1 cellular context compared by ENCODE assay signal in the genomic region with DNA sequence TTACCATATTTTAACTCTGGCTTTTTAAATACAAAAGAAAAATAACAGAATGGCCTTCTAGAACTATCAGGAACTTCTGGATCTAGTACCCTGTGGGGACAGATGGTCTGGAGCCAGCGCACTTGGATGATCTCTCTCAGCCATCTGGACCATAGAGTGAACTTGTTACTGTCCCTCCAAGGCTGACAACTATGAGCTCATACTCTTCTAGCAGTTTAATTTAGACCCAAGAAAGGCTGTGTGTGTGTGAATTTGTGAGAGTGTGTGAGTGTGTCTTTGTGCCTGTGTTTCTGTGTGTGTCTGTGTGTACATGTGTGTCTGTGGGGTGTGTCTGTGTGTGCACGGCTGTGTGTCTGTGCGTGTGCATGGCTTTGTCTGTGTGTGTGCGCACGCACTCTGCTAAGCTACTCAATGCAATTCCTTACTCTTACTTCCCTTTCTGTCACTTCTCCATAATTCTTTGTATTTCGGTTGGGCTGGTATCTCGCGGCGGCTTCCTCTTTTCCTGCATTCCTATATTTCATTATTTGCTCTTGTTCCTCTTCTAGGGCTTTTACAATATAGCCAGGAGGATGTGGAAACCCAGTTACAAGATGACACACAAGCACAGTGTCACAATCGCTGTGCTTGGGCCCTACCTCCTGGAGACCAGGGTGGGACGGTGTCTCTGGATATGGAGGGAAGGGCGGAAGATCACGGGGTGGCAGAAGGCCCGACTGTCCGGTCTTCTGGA.
TF ChIP-seq lines count a peak whose summit lies in the region.

No MANE protein-coding gene starts in this region.

TF ChIP-seq in K562, 482 proteins besides CTCF, POLR2A, EP300 and RAD21 (continued from another document and continues in another):
- TF ChIP-seq MAFF (IDR thresholded peaks at IDR 0.05; ENCODE audit: low read length) (no peak), ETV6 (IDR thresholded peaks at IDR 0.05; ENCODE audit: borderline replicate concordance in 1 of 2, low read depth in 2 of 2, low read length in 1 of 2) (0 out of 4 replicates have a peak, but pooled peaks of 1 of the 2 experiments have one; percentile 30), ETV6 (CRISPR knock-in tag; IDR thresholded peaks at IDR 0.05; ENCODE audit: borderline replicate concordance) (no peak), GATA2 (CRISPR knock-in tag; IDR thresholded peaks at IDR 0.05) (peak; percentile 57; the same call in 1 of the 2 replicates), KAT7 (CRISPR knock-in tag; IDR thresholded peaks at IDR 0.05; ENCODE audit: borderline replicate concordance) (no peak), ARID4B (CRISPR knock-in tag; IDR thresholded peaks at IDR 0.05) (no peak), MYNN (IDR thresholded peaks at IDR 0.05) (no peak), MYNN (CRISPR knock-in tag; IDR thresholded peaks at IDR 0.05) (no peak), KAT8 (IDR thresholded peaks at IDR 0.05; ENCODE audit: low read depth) (no peak), SMARCA4 (IDR thresholded peaks at IDR 0.05) (peak; percentile 49), FOXJ2 (tag; IDR thresholded peaks at IDR 0.05) (no peak), ZNF146 (CRISPR knock-in tag; IDR thresholded peaks at IDR 0.05; ENCODE audit: unreplicated experiment) (no peak), FOXK2 (conservative IDR thresholded peaks at IDR 0.05 in 1 of 2, IDR thresholded peaks at IDR 0.05 in 1 of 2; ENCODE audit: low read depth in 2 of 2) (peak in 1 of 2 experiments; percentile 58; a peak in 2 of 4 replicates), MEF2A (IDR thresholded peaks at IDR 0.05; ENCODE audit: control insufficient read depth, low read depth, low read length) (no peak), ZNF324 (CRISPR knock-in tag; IDR thresholded peaks at IDR 0.05) (no peak), STAG1 (CRISPR knock-in tag; IDR thresholded peaks at IDR 0.05; ENCODE audit: borderline replicate concordance) (no peak), CHCHD3 (CRISPR knock-in tag; IDR thresholded peaks at IDR 0.05) (no peak), ZNF740 (CRISPR knock-in tag; IDR thresholded peaks at IDR 0.05) (no peak), ZNF740 (tag; IDR thresholded peaks at IDR 0.05) (no peak), ZNF165 (CRISPR knock-in tag; IDR thresholded peaks at IDR 0.05; ENCODE audit: borderline replicate concordance) (no peak), GMEB1 (CRISPR knock-in tag; IDR thresholded peaks at IDR 0.05) (no peak), MBD2 (IDR thresholded peaks at IDR 0.05; ENCODE audit: borderline replicate concordance, low read depth) (no peak), U2AF1 (optimal IDR thresholded peaks at IDR 0.05; ENCODE audit: low read depth, low read length) (no peak), POLR3A (IDR thresholded peaks at IDR 0.05; ENCODE audit: borderline replicate concordance, extremely low read depth, insufficient read depth, insufficient read length) (no peak), E2F5 (CRISPR knock-in tag; IDR thresholded peaks at IDR 0.05) (no peak)
- TF ChIP-seq, protein P1, sequence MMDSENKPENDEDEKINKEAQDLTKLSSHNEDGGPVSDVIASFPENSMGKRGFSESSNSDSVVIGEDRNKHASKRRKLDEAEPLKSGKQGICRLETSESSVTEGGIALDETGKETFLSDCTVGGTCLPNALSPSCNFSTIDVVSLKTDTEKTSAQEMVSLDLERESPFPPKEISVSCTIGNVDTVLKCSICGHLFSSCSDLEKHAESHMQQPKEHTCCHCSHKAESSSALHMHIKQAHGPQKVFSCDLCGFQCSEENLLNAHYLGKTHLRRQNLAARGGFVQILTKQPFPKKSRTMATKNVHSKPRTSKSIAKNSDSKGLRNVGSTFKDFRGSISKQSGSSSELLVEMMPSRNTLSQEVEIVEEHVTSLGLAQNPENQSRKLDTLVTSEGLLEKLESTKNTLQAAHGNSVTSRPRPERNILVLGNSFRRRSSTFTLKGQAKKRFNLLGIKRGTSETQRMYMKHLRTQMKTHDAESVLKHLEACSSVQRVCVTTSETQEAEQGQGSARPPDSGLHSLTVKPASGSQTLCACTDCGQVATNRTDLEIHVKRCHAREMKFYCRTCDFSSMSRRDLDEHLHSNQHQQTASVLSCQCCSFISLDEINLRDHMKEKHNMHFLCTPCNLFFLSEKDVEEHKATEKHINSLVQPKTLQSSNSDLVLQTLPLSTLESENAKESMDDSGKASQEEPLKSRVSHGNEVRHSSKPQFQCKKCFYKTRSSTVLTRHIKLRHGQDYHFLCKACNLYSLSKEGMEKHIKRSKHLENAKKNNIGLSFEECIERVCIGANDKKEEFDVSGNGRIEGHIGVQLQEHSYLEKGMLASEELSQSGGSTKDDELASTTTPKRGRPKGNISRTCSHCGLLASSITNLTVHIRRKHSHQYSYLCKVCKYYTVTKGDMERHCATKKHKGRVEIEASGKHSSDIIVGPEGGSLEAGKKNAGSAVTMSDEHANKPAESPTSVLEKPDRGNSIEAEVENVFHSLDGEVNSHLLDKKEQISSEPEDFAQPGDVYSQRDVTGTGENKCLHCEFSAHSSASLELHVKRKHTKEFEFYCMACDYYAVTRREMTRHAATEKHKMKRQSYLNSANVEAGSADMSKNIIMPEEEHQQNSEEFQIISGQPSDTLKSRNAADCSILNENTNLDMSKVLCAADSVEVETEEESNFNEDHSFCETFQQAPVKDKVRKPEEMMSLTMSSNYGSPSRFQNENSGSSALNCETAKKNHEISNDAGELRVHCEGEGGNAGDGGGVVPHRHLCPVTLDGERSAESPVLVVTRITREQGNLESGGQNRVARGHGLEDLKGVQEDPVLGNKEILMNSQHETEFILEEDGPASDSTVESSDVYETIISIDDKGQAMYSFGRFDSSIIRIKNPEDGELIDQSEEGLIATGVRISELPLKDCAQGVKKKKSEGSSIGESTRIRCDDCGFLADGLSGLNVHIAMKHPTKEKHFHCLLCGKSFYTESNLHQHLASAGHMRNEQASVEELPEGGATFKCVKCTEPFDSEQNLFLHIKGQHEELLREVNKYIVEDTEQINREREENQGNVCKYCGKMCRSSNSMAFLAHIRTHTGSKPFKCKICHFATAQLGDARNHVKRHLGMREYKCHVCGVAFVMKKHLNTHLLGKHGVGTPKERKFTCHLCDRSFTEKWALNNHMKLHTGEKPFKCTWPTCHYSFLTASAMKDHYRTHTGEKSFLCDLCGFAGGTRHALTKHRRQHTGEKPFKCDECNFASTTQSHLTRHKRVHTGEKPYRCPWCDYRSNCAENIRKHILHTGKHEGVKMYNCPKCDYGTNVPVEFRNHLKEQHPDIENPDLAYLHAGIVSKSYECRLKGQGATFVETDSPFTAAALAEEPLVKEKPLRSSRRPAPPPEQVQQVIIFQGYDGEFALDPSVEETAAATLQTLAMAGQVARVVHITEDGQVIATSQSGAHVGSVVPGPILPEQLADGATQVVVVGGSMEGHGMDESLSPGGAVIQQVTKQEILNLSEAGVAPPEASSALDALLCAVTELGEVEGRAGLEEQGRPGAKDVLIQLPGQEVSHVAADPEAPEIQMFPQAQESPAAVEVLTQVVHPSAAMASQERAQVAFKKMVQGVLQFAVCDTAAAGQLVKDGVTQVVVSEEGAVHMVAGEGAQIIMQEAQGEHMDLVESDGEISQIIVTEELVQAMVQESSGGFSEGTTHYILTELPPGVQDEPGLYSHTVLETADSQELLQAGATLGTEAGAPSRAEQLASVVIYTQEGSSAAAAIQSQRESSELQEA (IDR thresholded peaks at IDR 0.05; ENCODE audit: low read depth): no peak
- TF ChIP-seq, protein P2, sequence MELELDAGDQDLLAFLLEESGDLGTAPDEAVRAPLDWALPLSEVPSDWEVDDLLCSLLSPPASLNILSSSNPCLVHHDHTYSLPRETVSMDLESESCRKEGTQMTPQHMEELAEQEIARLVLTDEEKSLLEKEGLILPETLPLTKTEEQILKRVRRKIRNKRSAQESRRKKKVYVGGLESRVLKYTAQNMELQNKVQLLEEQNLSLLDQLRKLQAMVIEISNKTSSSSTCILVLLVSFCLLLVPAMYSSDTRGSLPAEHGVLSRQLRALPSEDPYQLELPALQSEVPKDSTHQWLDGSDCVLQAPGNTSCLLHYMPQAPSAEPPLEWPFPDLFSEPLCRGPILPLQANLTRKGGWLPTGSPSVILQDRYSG (tag; conservative IDR thresholded peaks at IDR 0.05; ENCODE audit: low read depth): no peak; the same call in 1 of the 2 replicates
- TF ChIP-seq, protein P3, sequence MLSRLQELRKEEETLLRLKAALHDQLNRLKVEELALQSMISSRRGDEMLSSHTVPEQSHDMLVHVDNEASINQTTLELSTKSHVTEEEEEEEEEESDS (CRISPR knock-in tag; IDR thresholded peaks at IDR 0.05): no peak
- TF ChIP-seq, protein P4, sequence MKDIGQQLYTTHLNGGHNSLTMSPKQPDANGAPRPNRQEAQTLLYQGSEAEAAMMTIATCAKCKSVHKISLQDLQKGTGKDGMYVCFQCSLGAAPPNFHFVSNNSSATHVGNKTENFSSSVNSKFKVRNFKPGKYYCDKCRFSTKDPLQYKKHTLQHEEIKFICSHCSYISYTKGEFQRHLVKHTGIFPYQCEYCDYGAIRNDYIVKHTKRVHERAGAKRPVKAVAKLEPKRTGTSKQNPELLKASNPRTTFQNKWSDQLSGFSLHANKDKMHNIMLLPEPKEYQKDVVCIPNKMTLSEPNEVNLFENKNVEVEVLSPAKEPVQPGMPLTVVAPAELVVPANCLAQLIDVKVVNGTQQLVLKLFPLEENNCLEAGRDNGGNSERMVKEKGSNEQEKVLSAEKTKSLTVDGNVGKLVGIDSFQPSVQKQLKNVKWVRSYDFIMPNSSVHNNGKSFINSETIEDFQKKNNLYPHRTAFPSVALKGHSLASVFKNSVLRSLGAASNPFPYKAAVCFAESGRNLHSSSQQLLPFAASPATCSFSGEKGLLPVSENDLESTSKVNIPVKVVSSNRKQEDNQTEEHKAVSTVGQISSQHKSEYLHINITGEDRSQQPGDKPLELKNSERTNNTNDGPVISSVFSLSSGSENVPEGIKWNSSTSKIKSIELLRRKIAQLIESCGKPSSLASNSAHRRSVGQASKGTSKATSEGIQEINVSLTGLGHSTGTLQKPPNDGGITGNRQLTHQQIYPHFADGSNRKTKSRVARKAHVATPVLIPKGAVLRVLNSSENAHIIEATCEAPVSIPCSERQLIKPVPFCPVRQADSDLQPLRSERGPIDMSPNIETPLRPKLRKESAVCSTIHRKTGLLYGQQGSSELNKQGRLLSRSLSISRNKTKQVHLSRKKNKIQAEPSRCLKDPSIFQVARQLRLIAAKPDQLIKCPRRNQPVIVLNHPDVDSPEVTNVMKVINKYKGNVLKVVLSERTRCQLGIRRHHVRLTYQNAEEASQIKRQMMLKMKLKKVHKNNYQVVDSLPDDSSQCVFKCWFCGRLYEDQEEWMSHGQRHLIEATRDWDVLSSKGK (CRISPR knock-in tag; IDR thresholded peaks at IDR 0.05): no peak
- TF ChIP-seq, protein P5, sequence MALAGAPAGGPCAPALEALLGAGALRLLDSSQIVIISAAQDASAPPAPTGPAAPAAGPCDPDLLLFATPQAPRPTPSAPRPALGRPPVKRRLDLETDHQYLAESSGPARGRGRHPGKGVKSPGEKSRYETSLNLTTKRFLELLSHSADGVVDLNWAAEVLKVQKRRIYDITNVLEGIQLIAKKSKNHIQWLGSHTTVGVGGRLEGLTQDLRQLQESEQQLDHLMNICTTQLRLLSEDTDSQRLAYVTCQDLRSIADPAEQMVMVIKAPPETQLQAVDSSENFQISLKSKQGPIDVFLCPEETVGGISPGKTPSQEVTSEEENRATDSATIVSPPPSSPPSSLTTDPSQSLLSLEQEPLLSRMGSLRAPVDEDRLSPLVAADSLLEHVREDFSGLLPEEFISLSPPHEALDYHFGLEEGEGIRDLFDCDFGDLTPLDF (CRISPR knock-in tag; IDR thresholded peaks at IDR 0.05): no peak
